Comparison of ENCODE assay signal across 1 cellular context in the genomic region with DNA sequence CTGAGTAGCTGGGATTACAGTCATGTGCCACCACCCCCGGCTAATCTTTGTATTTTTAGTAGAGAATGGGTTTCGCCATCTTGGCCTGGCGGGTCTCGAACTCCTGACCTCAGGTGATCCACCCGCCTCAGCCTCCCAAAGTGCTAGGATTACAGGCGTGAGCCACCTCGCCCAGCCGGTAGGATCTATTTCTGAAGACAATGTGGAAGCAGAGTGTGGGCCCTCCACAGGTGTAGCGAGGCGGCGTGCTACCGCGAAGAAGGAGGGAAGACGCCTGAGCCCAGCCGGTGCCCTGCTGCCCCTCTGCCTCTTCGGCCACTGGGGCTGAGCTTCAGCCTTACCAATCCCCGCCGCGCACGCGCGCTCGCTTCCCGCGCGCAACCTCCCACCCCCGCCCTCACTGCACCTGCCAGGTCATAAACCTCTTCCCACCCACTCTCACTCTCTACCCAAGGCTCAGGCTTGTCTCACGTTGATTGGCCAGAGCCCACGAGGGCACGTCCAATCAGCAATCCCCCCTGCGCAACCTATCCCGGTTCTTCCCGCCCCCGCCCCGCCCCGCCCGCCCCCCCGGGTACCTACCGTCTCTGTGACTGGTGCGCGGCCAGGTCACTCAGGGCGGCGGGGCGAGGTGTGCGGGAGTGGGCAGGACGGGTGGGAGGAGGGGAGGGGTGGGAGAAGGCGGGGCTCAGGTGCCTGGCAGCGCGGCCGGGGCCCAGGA.
TF ChIP-seq lines count a peak whose summit lies in the region.

No MANE protein-coding gene starts in this region.

TF ChIP-seq in HEK293, 187 proteins besides CTCF, POLR2A, EP300 and RAD21 (continued from another document and continues in another):
- TF ChIP-seq, protein P1, sequence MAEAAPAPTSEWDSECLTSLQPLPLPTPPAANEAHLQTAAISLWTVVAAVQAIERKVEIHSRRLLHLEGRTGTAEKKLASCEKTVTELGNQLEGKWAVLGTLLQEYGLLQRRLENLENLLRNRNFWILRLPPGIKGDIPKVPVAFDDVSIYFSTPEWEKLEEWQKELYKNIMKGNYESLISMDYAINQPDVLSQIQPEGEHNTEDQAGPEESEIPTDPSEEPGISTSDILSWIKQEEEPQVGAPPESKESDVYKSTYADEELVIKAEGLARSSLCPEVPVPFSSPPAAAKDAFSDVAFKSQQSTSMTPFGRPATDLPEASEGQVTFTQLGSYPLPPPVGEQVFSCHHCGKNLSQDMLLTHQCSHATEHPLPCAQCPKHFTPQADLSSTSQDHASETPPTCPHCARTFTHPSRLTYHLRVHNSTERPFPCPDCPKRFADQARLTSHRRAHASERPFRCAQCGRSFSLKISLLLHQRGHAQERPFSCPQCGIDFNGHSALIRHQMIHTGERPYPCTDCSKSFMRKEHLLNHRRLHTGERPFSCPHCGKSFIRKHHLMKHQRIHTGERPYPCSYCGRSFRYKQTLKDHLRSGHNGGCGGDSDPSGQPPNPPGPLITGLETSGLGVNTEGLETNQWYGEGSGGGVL (tag by site-specific recombination; IDR thresholded peaks at IDR 0.05): no peak
- no peak for TF ChIP-seq MZF1 (tag by site-specific recombination; IDR thresholded peaks at IDR 0.05; ENCODE audit: borderline replicate concordance)
- no peak for TF ChIP-seq ZNF768 (tag by site-specific recombination; IDR thresholded peaks at IDR 0.05)
- TF ChIP-seq ZIC2 (tag by site-specific recombination; IDR thresholded peaks at IDR 0.05): no peak
- TF ChIP-seq, protein P2, sequence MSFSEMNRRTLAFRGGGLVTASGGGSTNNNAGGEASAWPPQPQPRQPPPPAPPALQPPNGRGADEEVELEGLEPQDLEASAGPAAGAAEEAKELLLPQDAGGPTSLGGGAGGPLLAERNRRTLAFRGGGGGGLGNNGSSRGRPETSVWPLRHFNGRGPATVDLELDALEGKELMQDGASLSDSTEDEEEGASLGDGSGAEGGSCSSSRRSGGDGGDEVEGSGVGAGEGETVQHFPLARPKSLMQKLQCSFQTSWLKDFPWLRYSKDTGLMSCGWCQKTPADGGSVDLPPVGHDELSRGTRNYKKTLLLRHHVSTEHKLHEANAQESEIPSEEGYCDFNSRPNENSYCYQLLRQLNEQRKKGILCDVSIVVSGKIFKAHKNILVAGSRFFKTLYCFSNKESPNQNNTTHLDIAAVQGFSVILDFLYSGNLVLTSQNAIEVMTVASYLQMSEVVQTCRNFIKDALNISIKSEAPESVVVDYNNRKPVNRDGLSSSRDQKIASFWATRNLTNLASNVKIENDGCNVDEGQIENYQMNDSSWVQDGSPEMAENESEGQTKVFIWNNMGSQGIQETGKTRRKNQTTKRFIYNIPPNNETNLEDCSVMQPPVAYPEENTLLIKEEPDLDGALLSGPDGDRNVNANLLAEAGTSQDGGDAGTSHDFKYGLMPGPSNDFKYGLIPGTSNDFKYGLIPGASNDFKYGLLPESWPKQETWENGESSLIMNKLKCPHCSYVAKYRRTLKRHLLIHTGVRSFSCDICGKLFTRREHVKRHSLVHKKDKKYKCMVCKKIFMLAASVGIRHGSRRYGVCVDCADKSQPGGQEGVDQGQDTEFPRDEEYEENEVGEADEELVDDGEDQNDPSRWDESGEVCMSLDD (tag by site-specific recombination; IDR thresholded peaks at IDR 0.05): 0 out of 2 replicates have a peak, but pooled peaks have one; percentile 43
- no peak; the same call in 1 of the 2 replicates for TF ChIP-seq YY1 (tag by site-specific recombination; IDR thresholded peaks at IDR 0.05)
- no peak for TF ChIP-seq ZNF423 (tag by site-specific recombination; IDR thresholded peaks at IDR 0.05)
- no peak; the same call in none of the 2 replicates for TF ChIP-seq ZBTB21 (tag by site-specific recombination; IDR thresholded peaks at IDR 0.05)
- no peak for TF ChIP-seq ZNF248 (tag by site-specific recombination; IDR thresholded peaks at IDR 0.05)
- TF ChIP-seq ZSCAN16 (tag by site-specific recombination; IDR thresholded peaks at IDR 0.05): no peak; the same call in 1 of the 2 replicates
- TF ChIP-seq GLIS1 (tag by site-specific recombination; IDR thresholded peaks at IDR 0.05): no peak; the same call in 1 of the 2 replicates
- TF ChIP-seq ZNF514 (tag by site-specific recombination; IDR thresholded peaks at IDR 0.05): no peak
- no peak for TF ChIP-seq ZNF596 (tag by site-specific recombination; IDR thresholded peaks at IDR 0.05)
- TF ChIP-seq, protein P3, sequence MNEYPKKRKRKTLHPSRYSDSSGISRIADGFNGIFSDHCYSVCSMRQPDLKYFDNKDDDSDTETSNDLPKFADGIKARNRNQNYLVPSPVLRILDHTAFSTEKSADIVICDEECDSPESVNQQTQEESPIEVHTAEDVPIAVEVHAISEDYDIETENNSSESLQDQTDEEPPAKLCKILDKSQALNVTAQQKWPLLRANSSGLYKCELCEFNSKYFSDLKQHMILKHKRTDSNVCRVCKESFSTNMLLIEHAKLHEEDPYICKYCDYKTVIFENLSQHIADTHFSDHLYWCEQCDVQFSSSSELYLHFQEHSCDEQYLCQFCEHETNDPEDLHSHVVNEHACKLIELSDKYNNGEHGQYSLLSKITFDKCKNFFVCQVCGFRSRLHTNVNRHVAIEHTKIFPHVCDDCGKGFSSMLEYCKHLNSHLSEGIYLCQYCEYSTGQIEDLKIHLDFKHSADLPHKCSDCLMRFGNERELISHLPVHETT (tag by site-specific recombination; IDR thresholded peaks at IDR 0.05): 0 out of 2 replicates have a peak, but pooled peaks have one; percentile 52
- no peak for TF ChIP-seq FEZF1 (tag by site-specific recombination; IDR thresholded peaks at IDR 0.05)
- no peak; the same call in 1 of the 2 replicates for TF ChIP-seq ZNF600 (tag by site-specific recombination; IDR thresholded peaks at IDR 0.05)
- TF ChIP-seq, protein P4, sequence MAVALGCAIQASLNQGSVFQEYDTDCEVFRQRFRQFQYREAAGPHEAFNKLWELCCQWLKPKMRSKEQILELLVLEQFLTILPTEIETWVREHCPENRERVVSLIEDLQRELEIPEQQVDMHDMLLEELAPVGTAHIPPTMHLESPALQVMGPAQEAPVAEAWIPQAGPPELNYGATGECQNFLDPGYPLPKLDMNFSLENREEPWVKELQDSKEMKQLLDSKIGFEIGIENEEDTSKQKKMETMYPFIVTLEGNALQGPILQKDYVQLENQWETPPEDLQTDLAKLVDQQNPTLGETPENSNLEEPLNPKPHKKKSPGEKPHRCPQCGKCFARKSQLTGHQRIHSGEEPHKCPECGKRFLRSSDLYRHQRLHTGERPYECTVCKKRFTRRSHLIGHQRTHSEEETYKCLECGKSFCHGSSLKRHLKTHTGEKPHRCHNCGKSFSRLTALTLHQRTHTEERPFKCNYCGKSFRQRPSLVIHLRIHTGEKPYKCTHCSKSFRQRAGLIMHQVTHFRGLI (tag by site-specific recombination; IDR thresholded peaks at IDR 0.05): peak; percentile 63; the same call in 1 of the 2 replicates
- TF ChIP-seq ZNF211 (tag by site-specific recombination; IDR thresholded peaks at IDR 0.05; ENCODE audit: low read depth): no peak
- TF ChIP-seq ZNF555 (tag by site-specific recombination; conservative IDR thresholded peaks at IDR 0.05): no peak
- TF ChIP-seq, protein P5, sequence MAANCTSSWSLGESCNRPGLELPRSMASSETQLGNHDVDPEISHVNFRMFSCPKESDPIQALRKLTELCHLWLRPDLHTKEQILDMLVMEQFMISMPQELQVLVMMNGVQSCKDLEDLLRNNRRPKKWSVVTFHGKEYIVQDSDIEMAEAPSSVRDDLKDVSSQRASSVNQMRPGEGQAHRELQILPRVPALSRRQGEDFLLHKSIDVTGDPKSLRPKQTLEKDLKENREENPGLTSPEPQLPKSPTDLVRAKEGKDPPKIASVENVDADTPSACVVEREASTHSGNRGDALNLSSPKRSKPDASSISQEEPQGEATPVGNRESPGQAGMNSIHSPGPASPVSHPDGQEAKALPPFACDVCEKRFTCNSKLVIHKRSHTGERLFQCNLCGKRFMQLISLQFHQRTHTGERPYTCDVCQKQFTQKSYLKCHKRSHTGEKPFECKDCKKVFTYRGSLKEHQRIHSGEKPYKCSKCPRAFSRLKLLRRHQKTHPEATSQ (tag by site-specific recombination; IDR thresholded peaks at IDR 0.05): no peak
- TF ChIP-seq ZNF138 (tag by site-specific recombination; IDR thresholded peaks at IDR 0.05; ENCODE audit: borderline replicate concordance): no peak
- no peak for TF ChIP-seq ZNF747 (tag by site-specific recombination; IDR thresholded peaks at IDR 0.05)
- no peak for TF ChIP-seq ZNF112 (tag by site-specific recombination; IDR thresholded peaks at IDR 0.05)
- TF ChIP-seq, protein P6, sequence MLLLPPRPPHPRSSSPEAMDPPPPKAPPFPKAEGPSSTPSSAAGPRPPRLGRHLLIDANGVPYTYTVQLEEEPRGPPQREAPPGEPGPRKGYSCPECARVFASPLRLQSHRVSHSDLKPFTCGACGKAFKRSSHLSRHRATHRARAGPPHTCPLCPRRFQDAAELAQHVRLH (tag by site-specific recombination; IDR thresholded peaks at IDR 0.05): peak; percentile 77
- no peak for TF ChIP-seq ZNF658 (tag by site-specific recombination; IDR thresholded peaks at IDR 0.05)
- no peak for TF ChIP-seq ZNF777 (tag by site-specific recombination; IDR thresholded peaks at IDR 0.05; ENCODE audit: borderline replicate concordance)
- no peak for TF ChIP-seq ZNF776 (tag by site-specific recombination; IDR thresholded peaks at IDR 0.05; ENCODE audit: borderline replicate concordance)
- TF ChIP-seq, protein P7, sequence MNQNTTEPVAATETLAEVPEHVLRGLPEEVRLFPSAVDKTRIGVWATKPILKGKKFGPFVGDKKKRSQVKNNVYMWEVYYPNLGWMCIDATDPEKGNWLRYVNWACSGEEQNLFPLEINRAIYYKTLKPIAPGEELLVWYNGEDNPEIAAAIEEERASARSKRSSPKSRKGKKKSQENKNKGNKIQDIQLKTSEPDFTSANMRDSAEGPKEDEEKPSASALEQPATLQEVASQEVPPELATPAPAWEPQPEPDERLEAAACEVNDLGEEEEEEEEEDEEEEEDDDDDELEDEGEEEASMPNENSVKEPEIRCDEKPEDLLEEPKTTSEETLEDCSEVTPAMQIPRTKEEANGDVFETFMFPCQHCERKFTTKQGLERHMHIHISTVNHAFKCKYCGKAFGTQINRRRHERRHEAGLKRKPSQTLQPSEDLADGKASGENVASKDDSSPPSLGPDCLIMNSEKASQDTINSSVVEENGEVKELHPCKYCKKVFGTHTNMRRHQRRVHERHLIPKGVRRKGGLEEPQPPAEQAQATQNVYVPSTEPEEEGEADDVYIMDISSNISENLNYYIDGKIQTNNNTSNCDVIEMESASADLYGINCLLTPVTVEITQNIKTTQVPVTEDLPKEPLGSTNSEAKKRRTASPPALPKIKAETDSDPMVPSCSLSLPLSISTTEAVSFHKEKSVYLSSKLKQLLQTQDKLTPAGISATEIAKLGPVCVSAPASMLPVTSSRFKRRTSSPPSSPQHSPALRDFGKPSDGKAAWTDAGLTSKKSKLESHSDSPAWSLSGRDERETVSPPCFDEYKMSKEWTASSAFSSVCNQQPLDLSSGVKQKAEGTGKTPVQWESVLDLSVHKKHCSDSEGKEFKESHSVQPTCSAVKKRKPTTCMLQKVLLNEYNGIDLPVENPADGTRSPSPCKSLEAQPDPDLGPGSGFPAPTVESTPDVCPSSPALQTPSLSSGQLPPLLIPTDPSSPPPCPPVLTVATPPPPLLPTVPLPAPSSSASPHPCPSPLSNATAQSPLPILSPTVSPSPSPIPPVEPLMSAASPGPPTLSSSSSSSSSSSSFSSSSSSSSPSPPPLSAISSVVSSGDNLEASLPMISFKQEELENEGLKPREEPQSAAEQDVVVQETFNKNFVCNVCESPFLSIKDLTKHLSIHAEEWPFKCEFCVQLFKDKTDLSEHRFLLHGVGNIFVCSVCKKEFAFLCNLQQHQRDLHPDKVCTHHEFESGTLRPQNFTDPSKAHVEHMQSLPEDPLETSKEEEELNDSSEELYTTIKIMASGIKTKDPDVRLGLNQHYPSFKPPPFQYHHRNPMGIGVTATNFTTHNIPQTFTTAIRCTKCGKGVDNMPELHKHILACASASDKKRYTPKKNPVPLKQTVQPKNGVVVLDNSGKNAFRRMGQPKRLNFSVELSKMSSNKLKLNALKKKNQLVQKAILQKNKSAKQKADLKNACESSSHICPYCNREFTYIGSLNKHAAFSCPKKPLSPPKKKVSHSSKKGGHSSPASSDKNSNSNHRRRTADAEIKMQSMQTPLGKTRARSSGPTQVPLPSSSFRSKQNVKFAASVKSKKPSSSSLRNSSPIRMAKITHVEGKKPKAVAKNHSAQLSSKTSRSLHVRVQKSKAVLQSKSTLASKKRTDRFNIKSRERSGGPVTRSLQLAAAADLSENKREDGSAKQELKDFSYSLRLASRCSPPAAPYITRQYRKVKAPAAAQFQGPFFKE (tag by site-specific recombination; IDR thresholded peaks at IDR 0.05; ENCODE audit: borderline replicate concordance): no peak
- no peak for TF ChIP-seq ZNF146 (tag by site-specific recombination; IDR thresholded peaks at IDR 0.05)
- TF ChIP-seq HOXD13 (CRISPR knock-in tag; IDR thresholded peaks at IDR 0.05; ENCODE audit: borderline replicate concordance): no peak
- TF ChIP-seq ZNF114 (tag by site-specific recombination; IDR thresholded peaks at IDR 0.05): no peak
- TF ChIP-seq ZNF510 (tag by site-specific recombination; IDR thresholded peaks at IDR 0.05; ENCODE audit: insufficient replicate concordance): no peak
- no peak for TF ChIP-seq ZNF558 (tag by site-specific recombination; IDR thresholded peaks at IDR 0.05)
- TF ChIP-seq ZNF707 (tag by site-specific recombination; IDR thresholded peaks at IDR 0.05): no peak
- TF ChIP-seq SP3 (tag by site-specific recombination; IDR thresholded peaks at IDR 0.05): peak; percentile 92
- no peak; the same call in 1 of the 2 replicates for TF ChIP-seq KLF1 (tag by site-specific recombination; IDR thresholded peaks at IDR 0.05)
- no peak for TF ChIP-seq ZNF48 (tag by site-specific recombination; IDR thresholded peaks at IDR 0.05)
- TF ChIP-seq, protein P8, sequence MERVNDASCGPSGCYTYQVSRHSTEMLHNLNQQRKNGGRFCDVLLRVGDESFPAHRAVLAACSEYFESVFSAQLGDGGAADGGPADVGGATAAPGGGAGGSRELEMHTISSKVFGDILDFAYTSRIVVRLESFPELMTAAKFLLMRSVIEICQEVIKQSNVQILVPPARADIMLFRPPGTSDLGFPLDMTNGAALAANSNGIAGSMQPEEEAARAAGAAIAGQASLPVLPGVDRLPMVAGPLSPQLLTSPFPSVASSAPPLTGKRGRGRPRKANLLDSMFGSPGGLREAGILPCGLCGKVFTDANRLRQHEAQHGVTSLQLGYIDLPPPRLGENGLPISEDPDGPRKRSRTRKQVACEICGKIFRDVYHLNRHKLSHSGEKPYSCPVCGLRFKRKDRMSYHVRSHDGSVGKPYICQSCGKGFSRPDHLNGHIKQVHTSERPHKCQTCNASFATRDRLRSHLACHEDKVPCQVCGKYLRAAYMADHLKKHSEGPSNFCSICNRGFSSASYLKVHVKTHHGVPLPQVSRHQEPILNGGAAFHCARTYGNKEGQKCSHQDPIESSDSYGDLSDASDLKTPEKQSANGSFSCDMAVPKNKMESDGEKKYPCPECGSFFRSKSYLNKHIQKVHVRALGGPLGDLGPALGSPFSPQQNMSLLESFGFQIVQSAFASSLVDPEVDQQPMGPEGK (tag by site-specific recombination; IDR thresholded peaks at IDR 0.05): 0 out of 2 replicates have a peak, but pooled peaks have one; percentile 26
- no peak for TF ChIP-seq ZBTB20 (tag by site-specific recombination; IDR thresholded peaks at IDR 0.05)
